ENCODE assay signal across 15 cellular contexts in genomic region chr5:56668996-56669395, GRCh38.
A peak's percentile ranks its signal among the peaks of the same experiment; 100 is the strongest.
DNase-seq lines count a peak whose midpoint lies in the region; ATAC-seq and TF ChIP-seq lines count a peak whose summit lies in the region.
"Had no signal": no experiment of that assay in that cellular context is flagged by ENCODE, and none has a peak within 500 bp of the region (broad histone marks: within the 10 kb centered on the region; RNA-seq: fewer than 3 reads in every experiment).

No MANE protein-coding gene starts in this region.

- peaks cover 71% of the 10 kb centered on the region for H3K4me1 Mint-ChIP-seq in stimulated activated memory B cell treated with anti-CD40 and anti-IgM and Interleukin-4, amounts not matched to agents 10 μg/mL and 1 μg/mL and 100 μg/mL, for 72 hours
- H3K4me1 Mint-ChIP-seq in immature natural killer cell: peaks cover 39 to 41% of the 10 kb centered on the region in 2 donors

- H3K36me3 Mint-ChIP-seq in stimulated activated memory B cell treated with anti-CD40 and anti-IgM and Interleukin-4, amounts not matched to agents 10 μg/mL and 1 μg/mL and 100 μg/mL, for 72 hours: peaks cover 23% of the 10 kb centered on the region
- no peaks in the 10 kb centered on the region for H3K36me3 Mint-ChIP-seq in immature natural killer cell
- H3K36me3 Mint-ChIP-seq: naive thymus-derived CD8-positive, alpha-beta T cell had no signal

- no peaks in the 10 kb centered on the region for H3K27me3 Mint-ChIP-seq in stimulated activated memory B cell treated with anti-CD40 and anti-IgM and Interleukin-4, amounts not matched to agents 10 μg/mL and 1 μg/mL and 100 μg/mL, for 72 hours
- peaks cover 2 to 7% (median 3%) of the 10 kb centered on the region in 3 donors for H3K27me3 Mint-ChIP-seq in immature natural killer cell (ENCODE audit: low read depth in 3 of 3)
- H3K27me3 Mint-ChIP-seq: naive thymus-derived CD8-positive, alpha-beta T cell had no signal

- peak overlapping the region; percentile 79 for H3K27ac Mint-ChIP-seq in stimulated activated memory B cell treated with anti-CD40 and anti-IgM and Interleukin-4, amounts not matched to agents 10 μg/mL and 1 μg/mL and 100 μg/mL, for 72 hours
- peak overlapping the region in 1 of 6 donors; percentile 79 for H3K27ac Mint-ChIP-seq in immature natural killer cell
- H3K27ac Mint-ChIP-seq: T-helper 1 cell treated with Interleukin-12 subunit alpha and Interleukin-12 subunit beta and Interleukin-4 antibody, amounts not matched to agents 30 μg/mL and 1 μg/mL, for 36 hours had no signal

- H3K9me3 Mint-ChIP-seq in stimulated activated memory B cell treated with anti-CD40 and anti-IgM and Interleukin-4, amounts not matched to agents 10 μg/mL and 1 μg/mL and 100 μg/mL, for 72 hours: peaks cover 15% of the 10 kb centered on the region
- peaks cover 0 to 5% (median 0%) of the 10 kb centered on the region in 6 donors for H3K9me3 Mint-ChIP-seq in immature natural killer cell

- no peak overlapping the region for H3K4me3 Mint-ChIP-seq in stimulated activated memory B cell treated with anti-CD40 and anti-IgM and Interleukin-4, amounts not matched to agents 10 μg/mL and 1 μg/mL and 100 μg/mL, for 72 hours
- H3K4me3 Mint-ChIP-seq in immature natural killer cell: no peak overlapping the region
- H3K4me3 Mint-ChIP-seq: T-helper 1 cell treated with Interleukin-12 subunit alpha and Interleukin-12 subunit beta and Interleukin-4 antibody, amounts not matched to agents 30 μg/mL and 1 μg/mL, for 36 hours had no signal

- ATAC-seq in stimulated activated memory B cell treated with anti-CD40 and anti-IgM and Interleukin-4, amounts not matched to agents 10 μg/mL and 1 μg/mL and 100 μg/mL, for 72 hours: no peak
- ATAC-seq in HG03196 (IDR thresholded peaks at IDR 0.05; ENCODE audit: unreplicated experiment) (no peak), GM21717 (IDR thresholded peaks at IDR 0.05; ENCODE audit: unreplicated experiment) (no peak)
- ATAC-seq: foreskin keratinocyte had no signal

- peak; percentile 15 for DNase-seq in NCI-H510A treated with DMSO at 0.1 percent for 48 hours (lab: John Stamatoyannopoulos, UW)
- no peak for DNase-seq in NCI-H510A (lab: John Stamatoyannopoulos, UW)
- DNase-seq in NCI-H748 treated with DMSO at 0.1 percent for 48 hours (lab: John Stamatoyannopoulos, UW): peak; percentile 29
- DNase-seq in epithelial cell of esophagus (ENCODE audit: low read depth): peak; percentile 69
- no peak for DNase-seq in immature natural killer cell
- DNase-seq: activated CD4-positive, alpha-beta T cell treated with anti-CD3 and anti-CD28 coated beads for 4 hours; effector memory CD4-positive, alpha-beta T cell; foreskin keratinocyte; naive thymus-derived CD8-positive, alpha-beta T cell; NCI-H446 had no signal

- TF ChIP-seq CTCF in epithelial cell of esophagus (IDR thresholded peaks at IDR 0.05; ENCODE audit: insufficient read depth, low read depth, low read length, missing control alignments): no peak

- no peak overlapping the region for H3K4me3 ChIP-seq in epithelial cell of esophagus (ENCODE audit: low read length)
- H3K4me3 ChIP-seq: thoracic aorta had no signal

Comparison
In these comparisons a context has a peak if more than half of its experiments do, and no peak if none do; other contexts are left out.
1. DNase-seq: peak in NCI-H510A treated with DMSO at 0.1 percent for 48 hours (single experiment), NCI-H748 treated with DMSO at 0.1 percent for 48 hours (single experiment) and epithelial cell of esophagus (single experiment); none in NCI-H510A (single experiment) and immature natural killer cell (0 of 3).